In the genomic region with DNA sequence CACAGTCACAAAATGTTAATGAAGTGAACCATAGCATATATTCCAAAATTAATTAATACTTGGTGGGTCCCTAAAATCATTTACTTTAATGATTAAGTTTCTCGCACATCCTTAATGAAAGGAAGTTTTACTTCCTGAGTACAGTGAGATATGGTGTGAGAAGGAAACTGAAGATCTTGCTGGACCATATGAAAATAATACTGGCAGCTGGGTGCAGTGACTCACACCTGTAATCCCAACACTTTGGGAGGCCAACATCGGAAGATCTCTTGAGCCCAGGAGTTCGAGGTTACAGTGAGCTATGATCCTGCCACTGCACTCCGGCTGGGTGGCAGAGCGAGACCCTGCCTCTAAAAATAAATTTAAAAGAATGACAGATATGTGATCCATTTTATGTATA, we compare ENCODE assay signal across 24 cellular contexts.
"Had no signal": no experiment of that assay in that cellular context is flagged by ENCODE, and none has a peak within 500 bp of the region (broad histone marks: within the 10 kb centered on the region; RNA-seq: fewer than 3 reads in every experiment).

No MANE protein-coding gene starts in this region.

- H3K4me1 ChIP-seq: left ventricle myocardium inferior, right atrium auricular region, suprapubic skin, tibial artery, upper lobe of right lung had no signal

- FAIRE-seq: urothelium cell line had no signal

- ATAC-seq: natural killer cell treated with Interleukin-12 subunit alpha and Interleukin-12 subunit beta and Interleukin-15 and Interleukin-18, amount 100 ng/mL, for 72 hours; stimulated activated naive B cell treated with anti-CD40 and anti-IgM and Interleukin-4, amounts not matched to agents 10 μg/mL and 1 μg/mL and 100 μg/mL, for 72 hours; stimulated activated naive CD8-positive, alpha-beta T cell treated with anti-CD3 and anti-CD28 coated beads, Interleukin-15, Interleukin-2, amounts not matched to agents 100 U/mL and 50 U/mL, for 24 hours; upper lobe of right lung had no signal

- DNase-seq: hypothalamus; immature natural killer cell; islet precursor cell; left ventricle myocardium inferior; mesendoderm; naive B cell; ovary; right lobe of liver; stimulated activated CD4-positive, alpha-beta T cell treated with anti-CD3 and anti-CD28 coated beads, Interleukin-12 subunit alpha, Interleukin-12 subunit beta, amount 100 ng/mL, for 4 hours; stimulated activated CD4-positive, alpha-beta T cell treated with anti-CD3 and anti-CD28 coated beads, Interleukin-15, amount 100 ng/mL, for 24 hours; stimulated activated CD4-positive, alpha-beta T cell treated with anti-CD3 and anti-CD28 coated beads, Interleukin-2, amount 100 ng/mL, for 24 hours; stimulated activated CD4-positive, alpha-beta T cell treated with anti-CD3 and anti-CD28 coated beads, Interleukin-4, amount 100 ng/mL, for 1 hour; stimulated activated naive B cell treated with anti-CD40 and anti-IgM and Interleukin-4, amounts not matched to agents 10 μg/mL and 1 μg/mL and 100 μg/mL, for 72 hours; stimulated activated naive CD8-positive, alpha-beta T cell treated with anti-CD3 and anti-CD28 coated beads, Interleukin-15, Interleukin-2, amounts not matched to agents 100 U/mL and 50 U/mL, for 24 hours; tibial artery; trophoblast cell; upper lobe of right lung had no signal

- H3K36me3 ChIP-seq: ovary, suprapubic skin, thoracic aorta, tibial artery, upper lobe of right lung had no signal

- H3K4me3 ChIP-seq: left ventricle myocardium inferior, lung, ovary, right atrium auricular region, right lobe of liver, skin epidermis, suprapubic skin, thoracic aorta, tibial artery, upper lobe of right lung had no signal

- H3K9me3 ChIP-seq: ovary, right atrium auricular region, right lobe of liver, suprapubic skin, thoracic aorta, upper lobe of right lung had no signal

- H3K27me3 ChIP-seq: ovary, right atrium auricular region, right lobe of liver, suprapubic skin, tibial artery, upper lobe of right lung had no signal

- H3K27ac ChIP-seq: left ventricle myocardium inferior, ovary, right atrium auricular region, skin epidermis, suprapubic skin, thoracic aorta, tibial artery, upper lobe of right lung had no signal
